ENCODE assay signal across 29 cellular contexts in genomic region chr2:60567919-60568874, GRCh38. TPM values are rescaled to one million over a fixed set of nuclear protein-coding genes. Genes with fewer than 3 reads are reported as not detected.
A peak's percentile ranks its signal among the peaks of the same experiment; 100 is the strongest.
DNase-seq lines count a peak whose midpoint lies in the region; ATAC-seq, FAIRE-seq and TF ChIP-seq lines count a peak whose summit lies in the region.
"Had no signal": no experiment of that assay in that cellular context is flagged by ENCODE, and none has a peak within 500 bp of the region (broad histone marks: within the 10 kb centered on the region; RNA-seq: fewer than 3 reads in every experiment).

No MANE protein-coding gene starts in this region.

- CTCF ChIA-PET in HepG2 (lab: Yijun Ruan, JAX; ENCODE audit: low intra/inter-chr PET ratio, low total read pairs) = no interaction called here
- CTCF ChIA-PET in CD4-positive, alpha-beta memory T cell (lab: Charles Lee; ENCODE audit: partially characterized antibody) = no interaction called here

- no peaks in the 10 kb centered on the region for H4K20me1 ChIP-seq in HepG2 (ENCODE audit: insufficient read depth, low read length)

- no peaks in the 10 kb centered on the region for H3K4me1 ChIP-seq in HepG2 (ENCODE audit: insufficient read depth, low read length)
- no peaks in the 10 kb centered on the region for H3K4me1 ChIP-seq in right lobe of liver
- H3K4me1 ChIP-seq in iPS-15b (ENCODE audit: control insufficient read depth, insufficient read depth, low read length) = peaks cover 15% of the 10 kb centered on the region
- H3K4me1 ChIP-seq in CD4-positive, alpha-beta memory T cell (ENCODE audit: insufficient read depth, low read length) = peaks cover 7% of the 10 kb centered on the region
- H3K4me1 ChIP-seq: uterus had no signal

- in situ Hi-C loops in HepG2 (cut with HindIII; ENCODE audit: extremely low pct_ligation_motif_present, low pct_unique_long_range_greater_than_20kb) = no loop called here

- BruUV-seq in HepG2 (replicated peaks; lab: Mats Ljungman, UMichigan) = no TSS peak

- POLR2A ChIA-PET in HepG2 (lab: Yijun Ruan, JAX) = no interaction called here
- POLR2A ChIA-PET in CD4-positive, alpha-beta memory T cell (lab: Charles Lee; ENCODE audit: partially characterized antibody) = no interaction called here

- 8% methylated on average over 12 of the region's 12 CpGs for WGBS in HepG2 (ENCODE audit: low lambda C conversion rate)
- 23% methylated on average over 12 of the region's 12 CpGs for WGBS in right lobe of liver (ENCODE audit: insufficient coverage, low coverage, low lambda C conversion rate, missing lambda C conversion rate)

- no peak overlapping the region for H2AFZ ChIP-seq in HepG2 (ENCODE audit: low read length)

- TF ChIP-seq POLR2A in HepG2 (IDR thresholded peaks at IDR 0.05; ENCODE audit: insufficient read depth in 1 of 2, low read depth in 2 of 2, low read length in 2 of 2) = no peak
- no peak for TF ChIP-seq POLR2A in right lobe of liver (IDR thresholded peaks at IDR 0.05)
- no peak for TF ChIP-seq POLR2A in erythroblast (IDR thresholded peaks at IDR 0.05; ENCODE audit: low read length)

- intact Hi-C loops in HepG2 (cut with micrococcal nuclease; ENCODE audit: unreplicated experiment) = loop anchor here (5.0 kb wide), 1 partner anchor 1266 kb away; no protein-coding TSS in a partner anchor
- intact Hi-C loops in right lobe of liver (cut with DNase I) = no loop called here
- intact Hi-C loops in CD4-positive, alpha-beta memory T cell (cut with micrococcal nuclease) = no loop called here

- no peak for TF ChIP-seq RAD21 in HepG2 (CRISPR knock-in tag; IDR thresholded peaks at IDR 0.05)

- TF ChIP-seq EP300 in HepG2 (IDR thresholded peaks at IDR 0.05; ENCODE audit: low read depth in 2 of 2, low read length in 2 of 2) (no peak), HepG2 (CRISPR knock-in tag; IDR thresholded peaks at IDR 0.05; ENCODE audit: borderline replicate concordance) (no peak)

- H3K79me2 ChIP-seq in HepG2 (ENCODE audit: insufficient read depth, low read length) = no peaks in the 10 kb centered on the region

- H3K4me3 ChIP-seq in HepG2 (replicated peaks in 1 of 3; ENCODE audit: insufficient read depth in 1 of 3, low read depth in 2 of 3, low read length in 3 of 3) (no peak overlapping the region), right lobe of liver (no peak overlapping the region), iPS-15b (ENCODE audit: low read depth, low read length) (peak overlapping the region; percentile 58)
- H3K4me3 ChIP-seq in CD4-positive, alpha-beta memory T cell (ENCODE audit: low read length in 2 of 2) = no peak overlapping the region
- H3K4me3 ChIP-seq: K562, ovary, uterus had no signal

- no peak for ATAC-seq in HepG2
- ATAC-seq in right lobe of liver = no peak
- ATAC-seq in HG02588 (IDR thresholded peaks at IDR 0.05; ENCODE audit: unreplicated experiment) = no peak
- ATAC-seq: foreskin keratinocyte; K562; naive thymus-derived CD4-positive, alpha-beta T cell; right cardiac atrium had no signal

- no peaks in the 10 kb centered on the region for H3K9me3 ChIP-seq in HepG2 (ENCODE audit: low read length)
- no peaks in the 10 kb centered on the region for H3K9me3 ChIP-seq in right lobe of liver
- no peaks in the 10 kb centered on the region for H3K9me3 ChIP-seq in iPS-15b (ENCODE audit: control insufficient read depth, insufficient read depth, low read length)
- no peaks in the 10 kb centered on the region for H3K9me3 ChIP-seq in CD4-positive, alpha-beta memory T cell (ENCODE audit: control insufficient read depth in 1 of 2, low read length in 2 of 2)
- H3K9me3 ChIP-seq: BLaER1 treated with 17β-estradiol and CSF1 and Interleukin-3, amounts not matched to agents 10 nM and 100 nM; ovary; uterus had no signal

- no peak overlapping the region for H3K9ac ChIP-seq in HepG2 (ENCODE audit: insufficient read depth, low read depth, low read length)
- H3K9ac ChIP-seq in iPS-15b (ENCODE audit: low read depth, low read length) = no peak overlapping the region
- H3K9ac ChIP-seq: BLaER1 treated with 17β-estradiol and CSF1 and Interleukin-3, amounts not matched to agents 10 nM and 100 nM had no signal

- no peaks in the 10 kb centered on the region for H3K36me3 Mint-ChIP-seq in CD4-positive, alpha-beta memory T cell
- H3K36me3 Mint-ChIP-seq: memory B cell; naive thymus-derived CD4-positive, alpha-beta T cell had no signal

- H3K4me3 Mint-ChIP-seq in CD4-positive, alpha-beta memory T cell = no peak overlapping the region
- H3K4me3 Mint-ChIP-seq: activated B cell treated with CpG ODN at 0.5 μM for 24 hours; activated naive CD4-positive, alpha-beta T cell treated with anti-CD3 and anti-CD28 coated beads for 36 hours; activated T-cell treated with anti-CD3 and anti-CD28 coated beads, Interleukin-2, amount 50 U/mL, for 4 hours; memory B cell had no signal

- H3K27ac ChIP-seq in HepG2 (ENCODE audit: extremely low read length, insufficient read depth, low read length) (no peak overlapping the region), right lobe of liver (no peak overlapping the region)
- H3K27ac ChIP-seq in CD4-positive, alpha-beta memory T cell (ENCODE audit: low read depth, low read length) = no peak overlapping the region
- H3K27ac ChIP-seq: BLaER1 treated with 17β-estradiol and CSF1 and Interleukin-3, amounts not matched to agents 10 nM and 100 nM; epithelial cell of prostate; foreskin keratinocyte; HL-60; ovary; uterus had no signal

- DNase-seq in HepG2 (ENCODE audit: low spot score) = no peak
- DNase-seq in right lobe of liver = no peak
- DNase-seq in SK-N-DZ (ENCODE audit: low spot score) = peak; percentile 57
- no peak for DNase-seq in EL
- no peak for DNase-seq in erythroblast (lab: John Stamatoyannopoulos, UW)
- no peak for DNase-seq in CD4-positive, alpha-beta memory T cell
- DNase-seq: activated B cell treated with CpG ODN at 0.5 μM for 24 hours; activated CD8-positive, alpha-beta memory T cell treated with anti-CD3 and anti-CD28 coated beads for 24 hours; activated naive CD4-positive, alpha-beta T cell treated with anti-CD3 and anti-CD28 coated beads for 36 hours; activated T-cell treated with anti-CD3 and anti-CD28 coated beads, Interleukin-2, amount 50 U/mL, for 4 hours; central memory CD4-positive, alpha-beta T cell; foreskin keratinocyte; naive thymus-derived CD4-positive, alpha-beta T cell; NCI-H187 treated with DMSO at 0.1 percent for 48 hours; NCI-H510A treated with DMSO at 0.1 percent for 48 hours; ovary; right cardiac atrium; SIG-M5; stimulated activated CD4-positive, alpha-beta T cell treated with anti-CD3 and anti-CD28 coated beads, Interleukin-15, amount 100 ng/mL, for 24 hours; substantia nigra; T-helper 2 cell; uterus had no signal

- peaks cover 26 to 39% of the 10 kb centered on the region in 2 donors for H3K27me3 Mint-ChIP-seq in CD4-positive, alpha-beta memory T cell

- H3K36me3 ChIP-seq in HepG2 (replicated peaks in 1 of 2; ENCODE audit: control insufficient read depth in 1 of 2, insufficient read depth in 2 of 2, low read length in 2 of 2) (no peaks in the 10 kb centered on the region), right lobe of liver (no peaks in the 10 kb centered on the region), iPS-15b (ENCODE audit: control insufficient read depth, insufficient read depth, low read length) (no peaks in the 10 kb centered on the region)
- no peaks in the 10 kb centered on the region for H3K36me3 ChIP-seq in CD4-positive, alpha-beta memory T cell (ENCODE audit: insufficient read depth, low read length)
- H3K36me3 ChIP-seq: BLaER1 treated with 17β-estradiol and CSF1 and Interleukin-3, amounts not matched to agents 10 nM and 100 nM; ovary; uterus had no signal

- H3K27me3 ChIP-seq in HepG2 (ENCODE audit: control insufficient read depth in 1 of 2, insufficient read depth in 2 of 2, low read length in 2 of 2) = peaks cover 4 to 39% of the 10 kb centered on the region in 2 experiments
- H3K27me3 ChIP-seq in right lobe of liver = peaks cover 5 to 18% of the 10 kb centered on the region in 2 donors
- peaks cover 68% of the 10 kb centered on the region for H3K27me3 ChIP-seq in iPS-15b (ENCODE audit: control insufficient read depth, insufficient read depth, low read length)
- peaks cover 33% of the 10 kb centered on the region for H3K27me3 ChIP-seq in CD4-positive, alpha-beta memory T cell (ENCODE audit: insufficient read depth, low read length)
- H3K27me3 ChIP-seq: ovary had no signal

- no peak overlapping the region for H3K4me2 ChIP-seq in HepG2 (ENCODE audit: low read depth, low read length)

- FAIRE-seq in HepG2 (lab: Jason Lieb, UNC) = no peak
- FAIRE-seq: K562 had no signal

- H3K9me3 Mint-ChIP-seq in CD4-positive, alpha-beta memory T cell = no peaks in the 10 kb centered on the region
- H3K9me3 Mint-ChIP-seq: activated B cell treated with CpG ODN at 0.5 μM for 24 hours; activated naive CD4-positive, alpha-beta T cell treated with anti-CD3 and anti-CD28 coated beads for 36 hours; activated T-cell treated with anti-CD3 and anti-CD28 coated beads, Interleukin-2, amount 50 U/mL, for 4 hours; memory B cell had no signal

- no peak overlapping the region for H3K27ac Mint-ChIP-seq in CD4-positive, alpha-beta memory T cell
- H3K27ac Mint-ChIP-seq: activated B cell treated with CpG ODN at 0.5 μM for 24 hours; activated naive CD4-positive, alpha-beta T cell treated with anti-CD3 and anti-CD28 coated beads for 36 hours; memory B cell; naive thymus-derived CD4-positive, alpha-beta T cell had no signal

- H3K4me1 Mint-ChIP-seq in CD4-positive, alpha-beta memory T cell = peaks cover 0 to 5% (median under 1%) of the 10 kb centered on the region in 4 donors

- no peak for TF ChIP-seq CTCF in HepG2 (CRISPR knock-in tag; IDR thresholded peaks at IDR 0.05)
- TF ChIP-seq CTCF in right lobe of liver (IDR thresholded peaks at IDR 0.05) = no peak

RNA-seq across cellular contexts. Expression of gene BCL11A, which starts 14.7 kb away (rescaled TPM):
- total RNA-seq in HepG2 (2016; rRNA removed; fragmentation: Illumina TruSeq; extraction: Trizol) (not detected in 2 replicates), right lobe of liver (under 1 TPM; 0.06 to 0.80 (median 0.37) TPM)
- total RNA-seq in HepG2 (2016; cell fraction: cytosol; rRNA removed; fragmentation: Illumina TruSeq; extraction: Trizol; ENCODE audit: low read depth) = not detected in 2 replicates
- not detected in 2 replicates for total RNA-seq in HepG2 (2016; cell fraction: insoluble cytoplasmic fraction; rRNA removed; fragmentation: Illumina TruSeq; extraction: Trizol)
- not detected in 2 replicates for total RNA-seq in HepG2 (2016; cell fraction: membrane; rRNA removed; fragmentation: Illumina TruSeq; extraction: Trizol)
- not detected in 2 replicates for total RNA-seq in HepG2 (2016; cell fraction: nucleus; rRNA removed; fragmentation: Illumina TruSeq; extraction: Trizol)
- not detected in 2 replicates for polyA plus RNA-seq in HepG2 (2011; rRNA removed)
- polyA plus RNA-seq in HepG2 (2011; cell fraction: cytosol; rRNA removed) = not detected in 2 replicates
- polyA plus RNA-seq in HepG2 (2011; cell fraction: nucleus; rRNA removed) = 0.05 TPM in 1 of 2 replicates, not detected in the other
- not detected in 2 replicates for polyA plus RNA-seq in HepG2 (2012)
- not detected in 2 replicates for polyA plus RNA-seq in HepG2 (2016; cell fraction: cytosol; fragmentation: Illumina TruSeq; extraction: Trizol; ENCODE audit: low read depth)
- polyA plus RNA-seq in HepG2 (2016; cell fraction: insoluble cytoplasmic fraction; fragmentation: Illumina TruSeq; extraction: Trizol; ENCODE audit: low read depth) = not detected in 2 replicates
- polyA plus RNA-seq in HepG2 (2016; cell fraction: membrane; fragmentation: Illumina TruSeq; extraction: Trizol; ENCODE audit: low read depth) = not detected in 2 replicates
- polyA plus RNA-seq in HepG2 (2016; cell fraction: nucleus; fragmentation: Illumina TruSeq; extraction: Trizol; ENCODE audit: insufficient read depth, low read depth) = not detected in 2 replicates
- polyA minus RNA-seq in HepG2 (2011; rRNA and poly(A)+ RNA removed; ENCODE audit: low replicate concordance) = 0.07 TPM in 1 of 2 replicates, not detected in the other
- polyA minus RNA-seq in HepG2 (2011; cell fraction: cytosol; rRNA and poly(A)+ RNA removed) = not detected in 2 replicates
- not detected in 2 replicates for polyA minus RNA-seq in HepG2 (2011; cell fraction: nucleus; rRNA and poly(A)+ RNA removed)
- 12.0 and 17.2 TPM in 2 replicates for polyA plus RNA-seq in SK-N-DZ (2014; cell fraction: cytosol; rRNA removed)
- polyA plus RNA-seq in SK-N-DZ (2014; cell fraction: nucleus; rRNA removed) = 20.7 and 24.1 TPM in 2 replicates
- under 1 TPM in 1 of 2 experiments, not detected in 1; 0.12 TPM for total RNA-seq in CD4-positive, alpha-beta memory T cell
- 1 to 10 TPM in 1 of 2 donors, not detected in 1; 1.6 TPM for polyA plus RNA-seq in CD4-positive, alpha-beta memory T cell
- polyA plus RNA-seq: K562 had no signal
